28 cellular contexts compared by ENCODE assay signal in genomic region chr20:37471741-37472235, GRCh38. TPM values are rescaled to one million over a fixed set of nuclear protein-coding genes. Genes with fewer than 3 reads are reported as not detected.
"Had no signal": no experiment of that assay in that cellular context is flagged by ENCODE, and none has a peak within 500 bp of the region (broad histone marks: within the 10 kb centered on the region; RNA-seq: fewer than 3 reads in every experiment).

No MANE protein-coding gene starts in this region.

- H3K4me3 Mint-ChIP-seq: activated CD4-positive, alpha-beta T cell treated with anti-CD3 and anti-CD28 coated beads for 36 hours; activated CD8-positive, alpha-beta T cell treated with anti-CD3 and anti-CD28 coated beads for 36 hours; activated naive CD4-positive, alpha-beta T cell treated with anti-CD3 and anti-CD28 coated beads, Interleukin-2, amount 10 ng/mL, durations not matched to agents 7 days and 5 days; activated naive CD8-positive, alpha-beta T cell treated with anti-CD3 and anti-CD28 coated beads for 36 hours; activated T-cell treated with anti-CD3 and anti-CD28 coated beads, Interleukin-2, amount 50 U/mL, for 72 hours; T-helper 17 cell had no signal

- H3K36me3 Mint-ChIP-seq: activated naive CD4-positive, alpha-beta T cell treated with anti-CD3 and anti-CD28 coated beads, Interleukin-2, amount 10 ng/mL, durations not matched to agents 7 days and 5 days; activated naive CD8-positive, alpha-beta T cell treated with anti-CD3 and anti-CD28 coated beads for 36 hours had no signal

- ATAC-seq: activated CD4-positive, alpha-beta T cell treated with anti-CD3 and anti-CD28 coated beads for 36 hours; activated CD8-positive, alpha-beta T cell treated with anti-CD3 and anti-CD28 coated beads for 36 hours; activated T-cell treated with anti-CD3 and anti-CD28 coated beads, Interleukin-2, amount 50 U/mL, for 72 hours; T-helper 17 cell had no signal

- H3K27me3 ChIP-seq: cardiac muscle cell, Peyer's patch had no signal

- H3K9me3 Mint-ChIP-seq: activated naive CD4-positive, alpha-beta T cell treated with anti-CD3 and anti-CD28 coated beads, Interleukin-2, amount 10 ng/mL, durations not matched to agents 7 days and 5 days; activated naive CD8-positive, alpha-beta T cell treated with anti-CD3 and anti-CD28 coated beads for 36 hours; activated T-cell treated with anti-CD3 and anti-CD28 coated beads, Interleukin-2, amount 50 U/mL, for 72 hours; activated T-helper 2 cell treated with anti-CD3 and anti-CD28 coated beads, Interferon-gamma antibody, Interleukin-2, Interleukin-4, amounts not matched to agents 10 μg/mL and 5 μg/mL and 100 μg/mL, durations not matched to agents 14 hours and 24 hours and 36 hours had no signal

- H3K36me3 ChIP-seq: brain microvascular endothelial cell, cardiac muscle cell, Peyer's patch had no signal

- H3K4me1 ChIP-seq: Peyer's patch had no signal

- H3K27ac ChIP-seq: brain microvascular endothelial cell, cardiac muscle cell, Peyer's patch, RWPE1, VCaP had no signal

- H3K9me3 ChIP-seq: Peyer's patch had no signal

- H3K27me3 Mint-ChIP-seq: activated naive CD8-positive, alpha-beta T cell treated with anti-CD3 and anti-CD28 coated beads for 36 hours had no signal

- H3K27ac Mint-ChIP-seq: activated CD4-positive, alpha-beta T cell treated with anti-CD3 and anti-CD28 coated beads for 36 hours; activated CD8-positive, alpha-beta T cell treated with anti-CD3 and anti-CD28 coated beads for 36 hours; activated naive CD4-positive, alpha-beta T cell treated with anti-CD3 and anti-CD28 coated beads, Interleukin-2, amount 10 ng/mL, durations not matched to agents 7 days and 5 days; activated naive CD8-positive, alpha-beta T cell treated with anti-CD3 and anti-CD28 coated beads for 36 hours; activated T-cell treated with anti-CD3 and anti-CD28 coated beads, Interleukin-2, amount 50 U/mL, for 72 hours; activated T-helper 2 cell treated with anti-CD3 and anti-CD28 coated beads, Interferon-gamma antibody, Interleukin-2, Interleukin-4, amounts not matched to agents 10 μg/mL and 5 μg/mL and 100 μg/mL, durations not matched to agents 14 hours and 24 hours and 36 hours; T-helper 17 cell had no signal

- DNase-seq: activated CD4-positive, alpha-beta T cell treated with anti-CD3 and anti-CD28 coated beads for 36 hours; activated CD4-positive, alpha-beta T cell treated with anti-CD3 and anti-CD28 coated beads, Interleukin-2, amount 50 U/mL, for 1 hour; activated CD8-positive, alpha-beta memory T cell treated with anti-CD3 and anti-CD28 coated beads, Interleukin-2, amount 50 U/mL, for 4 hours; activated CD8-positive, alpha-beta T cell treated with anti-CD3 and anti-CD28 coated beads for 36 hours; activated gamma-delta T cell treated with Interleukin-2 at 50 U/mL for 16 hours; activated naive CD4-positive, alpha-beta T cell treated with anti-CD3 and anti-CD28 coated beads, Interleukin-2, amount 10 ng/mL, durations not matched to agents 7 days and 5 days; activated naive CD8-positive, alpha-beta T cell treated with anti-CD3 and anti-CD28 coated beads for 36 hours; activated T-cell treated with anti-CD3 and anti-CD28 coated beads, Interleukin-2, amount 50 U/mL, for 72 hours; brain microvascular endothelial cell; cerebellar nuclear complex; KG1; NCI-H1092; NCI-H1417 treated with DMSO at 0.1 percent for 48 hours; NCI-H1694; NCI-H2029; NCI-H2107; NCI-H345; NCI-H510A; NCI-H69; Peyer's patch; SHP77; T-helper 17 cell had no signal

- H3K4me3 ChIP-seq: cardiac muscle cell, Peyer's patch had no signal

- H3K4me1 Mint-ChIP-seq: activated CD4-positive, alpha-beta T cell treated with anti-CD3 and anti-CD28 coated beads for 36 hours; activated naive CD4-positive, alpha-beta T cell treated with anti-CD3 and anti-CD28 coated beads, Interleukin-2, amount 10 ng/mL, durations not matched to agents 7 days and 5 days; activated naive CD8-positive, alpha-beta T cell treated with anti-CD3 and anti-CD28 coated beads for 36 hours had no signal

RNA-seq across cellular contexts. Expression of gene NNAT, which starts 49.3 kb away (rescaled TPM):
- total RNA-seq: activated T-helper 2 cell treated with anti-CD3 and anti-CD28 coated beads, Interferon-gamma antibody, Interleukin-2, Interleukin-4, amounts not matched to agents 10 μg/mL and 5 μg/mL and 100 μg/mL, durations not matched to agents 14 hours and 24 hours and 36 hours; LHCN-M2; MCF 10A; Peyer's patch; T-helper 17 cell had no signal
